Comparison of ENCODE assay signal across 8 cellular contexts in genomic region chr11:46294365-46295309, GRCh38. TPM values are rescaled to one million over a fixed set of nuclear protein-coding genes. Genes with fewer than 3 reads are reported as not detected.
DNase-seq lines count a peak whose midpoint lies in the region; ATAC-seq and TF ChIP-seq lines count a peak whose summit lies in the region.

No MANE protein-coding gene starts in this region.

- H3K4me3 ChIP-seq in GM12865 (ENCODE audit: low read depth, low read length) (peak overlapping the region; percentile 54), gastrocnemius medialis (peak overlapping the region; percentile 63 to 72 (median 64))

- H3K36me3 ChIP-seq in gastrocnemius medialis: no peaks in the 10 kb centered on the region

- intact Hi-C loops in gastrocnemius medialis (cut with DNase I; ENCODE audit: low total_unique reads): loop anchor here (1.0 kb wide), 1 partner anchor 376 kb away; no protein-coding TSS in a partner anchor

- no peak overlapping the region for H3K27ac ChIP-seq in gastrocnemius medialis

- in situ Hi-C loops in gastrocnemius medialis (cut with MboI; ENCODE audit: low sequenced_read_pairs in 4 of 4): no loop called here

- DNase-seq in GM12865 (ENCODE audit: low read depth) (no peak), glomerular visceral epithelial cell (ENCODE audit: extremely low spot score) (peak; percentile 89), gastrocnemius medialis (no peak), foreskin melanocyte (no peak), amygdala (lab: John Stamatoyannopoulos, UW) (no peak)

- no peaks in the 10 kb centered on the region for H3K9me3 ChIP-seq in gastrocnemius medialis

- H3K27me3 ChIP-seq in gastrocnemius medialis: no peaks in the 10 kb centered on the region

- TF ChIP-seq CTCF in GM12865 (IDR thresholded peaks at IDR 0.05; ENCODE audit: insufficient read depth, low read depth, low read length, missing control alignments): no peak
- TF ChIP-seq CTCF in gastrocnemius medialis (IDR thresholded peaks at IDR 0.05 in 4 of 5, conservative IDR thresholded peaks at IDR 0.05 in 1 of 5): no peak

- TF ChIP-seq POLR2A in gastrocnemius medialis (IDR thresholded peaks at IDR 0.05) (no peak), GM18505 (IDR thresholded peaks at IDR 0.05; ENCODE audit: borderline replicate concordance, extremely low read depth, insufficient read depth, insufficient read length) (no peak)

- peaks cover 13 to 15% of the 10 kb centered on the region in 2 donors for H3K4me1 ChIP-seq in gastrocnemius medialis

- ATAC-seq in SK-N-SH treated with all-trans-retinoic acid at 6 μM for 48 hours (peak; percentile 71), gastrocnemius medialis (no peak), HG03039 (IDR thresholded peaks at IDR 0.05; ENCODE audit: unreplicated experiment) (no peak), GM18505 (IDR thresholded peaks at IDR 0.05; ENCODE audit: unreplicated experiment) (no peak)

TF ChIP-seq in SK-N-SH treated with all-trans-retinoic acid at 6 μM for 48 hours, 23 proteins besides CTCF, POLR2A, EP300 and RAD21:
- TF ChIP-seq PPARA (CRISPR knock-in tag; IDR thresholded peaks at IDR 0.05; ENCODE audit: borderline replicate concordance) (no peak), PATZ1 (CRISPR knock-in tag; IDR thresholded peaks at IDR 0.05; ENCODE audit: borderline replicate concordance) (peak; percentile 46; the same call in 1 of the 2 replicates)

RNA-seq across cellular contexts. Expression of gene CREB3L1, which starts 17.2 kb away (rescaled TPM):
- total RNA-seq in gastrocnemius medialis: under 1 TPM; 0.27 to 0.69 (median 0.57) TPM

RNA-seq across cellular contexts. Expression of gene DGKZ, which starts 52.6 kb away (rescaled TPM):
- total RNA-seq in gastrocnemius medialis: 100 to 1,000 TPM; 127 to 155 (median 131) TPM
